ENCODE assay signal across 14 cellular contexts in the genomic region with DNA sequence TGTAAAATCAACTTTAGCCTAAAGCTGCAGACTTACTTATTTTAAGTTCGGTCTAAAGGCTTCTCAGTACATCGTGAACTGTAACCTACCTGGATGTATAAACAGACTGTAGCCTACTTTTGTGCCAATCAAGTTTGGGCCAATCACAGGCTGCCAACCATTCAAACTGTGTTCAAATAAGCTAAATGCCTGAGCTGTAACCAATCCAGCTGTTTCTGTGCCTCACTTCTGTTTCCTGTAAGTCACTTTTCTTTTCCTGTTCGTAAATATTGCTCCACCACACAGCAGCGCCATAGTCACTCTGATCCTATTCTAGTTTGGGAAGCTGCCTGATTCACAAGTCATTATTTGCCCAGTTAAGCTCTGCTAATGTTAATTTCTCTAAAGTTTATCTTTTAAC. TPM values are rescaled to one million over a fixed set of nuclear protein-coding genes. Genes with fewer than 3 reads are reported as not detected.
DNase-seq lines count a peak whose midpoint lies in the region; ATAC-seq and TF ChIP-seq lines count a peak whose summit lies in the region.
"Had no signal": no experiment of that assay in that cellular context is flagged by ENCODE, and none has a peak within 500 bp of the region (broad histone marks: within the 10 kb centered on the region; RNA-seq: fewer than 3 reads in every experiment).

No MANE protein-coding gene starts in this region.

- H3K4me1 Mint-ChIP-seq in CD4-positive, alpha-beta T cell (ENCODE audit: low read depth): peaks cover 6% of the 10 kb centered on the region
- peaks cover 3% of the 10 kb centered on the region for H3K4me1 Mint-ChIP-seq in T-helper 17 cell

- intact Hi-C loops in CD4-positive, alpha-beta T cell (cut with DNase I, micrococcal nuclease): no loop called here

- TF ChIP-seq CTCF in CD4-positive, alpha-beta T cell (IDR thresholded peaks at IDR 0.05): no peak
- no peak for TF ChIP-seq CTCF in HL-60 (IDR thresholded peaks at IDR 0.05; ENCODE audit: insufficient read depth, low read length)

- H3K9me3 Mint-ChIP-seq in CD4-positive, alpha-beta T cell: no peaks in the 10 kb centered on the region

- no peaks in the 10 kb centered on the region for H3K9me3 ChIP-seq in CD4-positive, alpha-beta T cell (ENCODE audit: control insufficient read depth, low read length)
- no peaks in the 10 kb centered on the region for H3K9me3 ChIP-seq in T-helper 17 cell (ENCODE audit: control insufficient read depth, low read length, poor library complexity, severe bottlenecking)

- POLR2A ChIA-PET in CD4-positive, alpha-beta T cell (lab: Charles Lee): interaction anchor here (0.9 kb wide), 1 partner anchor 68 kb away, joined by 4 read pairs; no protein-coding TSS in a partner anchor

- no peak overlapping the region for H3K27ac Mint-ChIP-seq in CD4-positive, alpha-beta T cell
- H3K27ac Mint-ChIP-seq in T-helper 17 cell: no peak overlapping the region

- DNase-seq in CD4-positive, alpha-beta T cell: no peak
- DNase-seq in HL-60 (ENCODE audit: low read depth in 1 of 2, low spot score in 1 of 2) (peak; percentile 20 to 54), T-helper 17 cell (no peak), islet precursor cell (peak; percentile 35), NCI-H2107 treated with DMSO at 0.1 percent for 48 hours (lab: John Stamatoyannopoulos, UW; ENCODE audit: unreplicated experiment) (no peak)
- DNase-seq: activated CD4-positive, alpha-beta T cell treated with anti-CD3 and anti-CD28 coated beads for 4 hours; DMS153; H7; NCI-H187 treated with DMSO at 0.1 percent for 48 hours; substantia nigra had no signal

- no peaks in the 10 kb centered on the region for H3K27me3 ChIP-seq in CD4-positive, alpha-beta T cell (ENCODE audit: control insufficient read depth, insufficient read depth, low read length)
- no peaks in the 10 kb centered on the region for H3K27me3 ChIP-seq in HL-60 (ENCODE audit: insufficient read depth, poor library complexity, severe bottlenecking)
- H3K27me3 ChIP-seq: cardiac muscle cell had no signal

- H3K27ac ChIP-seq in CD4-positive, alpha-beta T cell (ENCODE audit: low read depth, low read length): no peak overlapping the region
- H3K27ac ChIP-seq in HL-60 (replicated peaks): no peak overlapping the region
- H3K27ac ChIP-seq: cardiac muscle cell had no signal

- no peak overlapping the region for H3K4me3 Mint-ChIP-seq in CD4-positive, alpha-beta T cell
- peak overlapping the region; percentile 39 for H3K4me3 Mint-ChIP-seq in T-helper 17 cell

- H3K27me3 Mint-ChIP-seq in CD4-positive, alpha-beta T cell: peaks cover 12% of the 10 kb centered on the region
- H3K27me3 Mint-ChIP-seq in T-helper 17 cell: peaks cover 54% of the 10 kb centered on the region

- H3K4me3 ChIP-seq in HL-60 (replicated peaks; ENCODE audit: insufficient read depth, low read length): no peak overlapping the region
- H3K4me3 ChIP-seq: cardiac muscle cell had no signal

- CTCF ChIA-PET in CD4-positive, alpha-beta T cell (lab: Charles Lee): interaction anchor here (1.2 kb wide), 1 partner anchor 15 kb away, joined by 4 read pairs; no protein-coding TSS in a partner anchor

- peak; percentile 75 for ATAC-seq in CD4-positive, alpha-beta T cell (ENCODE audit: poor library complexity)
- peak; percentile 79 for ATAC-seq in T-helper 17 cell
- ATAC-seq in HG03025 (IDR thresholded peaks at IDR 0.05; ENCODE audit: low FRiP score, unreplicated experiment): no peak
- no peak for ATAC-seq in HG02678 (IDR thresholded peaks at IDR 0.05; ENCODE audit: unreplicated experiment)
- no peak for ATAC-seq in GM21390 (IDR thresholded peaks at IDR 0.05; ENCODE audit: unreplicated experiment)

- H3K36me3 Mint-ChIP-seq in CD4-positive, alpha-beta T cell (ENCODE audit: low read depth): no peaks in the 10 kb centered on the region
- no peaks in the 10 kb centered on the region for H3K36me3 Mint-ChIP-seq in T-helper 17 cell (ENCODE audit: low read depth)

RNA-seq across cellular contexts. Expression of gene SLAMF9, which starts 37.5 kb away (rescaled TPM):
- not detected for total RNA-seq in CD4-positive, alpha-beta T cell
- not detected for total RNA-seq in T-helper 17 cell
- total RNA-seq: cardiac muscle cell, H7 had no signal

RNA-seq across cellular contexts. Expression of gene PIGM, which starts 40.3 kb away (rescaled TPM):
- 1 to 10 TPM; 2.1 to 2.2 TPM for total RNA-seq in CD4-positive, alpha-beta T cell
- total RNA-seq in T-helper 17 cell: 1 to 10 TPM; 2.7 to 3.0 TPM

RNA-seq across cellular contexts. Expression of gene IGSF9, which starts 46.1 kb away (rescaled TPM):
- not detected for total RNA-seq in CD4-positive, alpha-beta T cell
- total RNA-seq in T-helper 17 cell: under 1 TPM in 1 of 2 donors, not detected in 1; 0.07 TPM

Comparison
In these comparisons a context has a peak if more than half of its experiments do, and no peak if none do; other contexts are left out.
1. ATAC-seq: peak in CD4-positive, alpha-beta T cell (single experiment) and T-helper 17 cell (single experiment); none in HG03025 (single experiment), HG02678 (single experiment) and GM21390 (single experiment).
2. DNase-seq: peak in HL-60 (2 of 2) and islet precursor cell (single experiment); none in CD4-positive, alpha-beta T cell (0 of 10), T-helper 17 cell (0 of 3) and NCI-H2107 treated with DMSO at 0.1 percent for 48 hours (single experiment).